Comparison of ENCODE assay signal across 7 cellular contexts in genomic region chr16:53703590-53704444, GRCh38.
DNase-seq lines count a peak whose midpoint lies in the region; ATAC-seq and TF ChIP-seq lines count a peak whose summit lies in the region.

FTO (plus strand) TSS chr16:53704156.
RPGRIP1L (minus strand) TSS chr16:53703859; CDS start chr16:53700723, 3,136 bp downstream.

- DNase-seq in NCI-H2029 (lab: John Stamatoyannopoulos, UW) (peak; percentile 92), T1000 (lab: John Stamatoyannopoulos, UW) (peak; percentile 96), astrocyte of the spinal cord (ENCODE audit: low read depth, low spot score) (peak; percentile 100), hypothalamus (lab: John Stamatoyannopoulos, UW) (peak; percentile 74 to 100 (median 98)), retinal pigment epithelial cell (ENCODE audit: low read depth) (peak; percentile 96)

- in situ Hi-C loops in astrocyte of the spinal cord (cut with HindIII; ENCODE audit: low sequenced_read_pairs): no loop called here

- no peak for TF ChIP-seq CTCF in astrocyte of the spinal cord (IDR thresholded peaks at IDR 0.05; ENCODE audit: low read depth, low read length)
- TF ChIP-seq CTCF in retinal pigment epithelial cell (conservative IDR thresholded peaks at IDR 0.05; ENCODE audit: low read depth, low read length): no peak

- ATAC-seq in GM18505 (IDR thresholded peaks at IDR 0.05; ENCODE audit: unreplicated experiment): peak; percentile 99
- ATAC-seq in HG02973 (IDR thresholded peaks at IDR 0.05; ENCODE audit: unreplicated experiment): peak; percentile 99

- peak within 1 kb of the TSS; percentile 78 for H3K4me3 ChIP-seq in astrocyte of the spinal cord (ENCODE audit: low read depth, low read length)
- peak within 1 kb of the TSS; percentile 93 for H3K4me3 ChIP-seq in retinal pigment epithelial cell (ENCODE audit: low read length)

- TF ChIP-seq POLR2A in GM18505 (IDR thresholded peaks at IDR 0.05; ENCODE audit: borderline replicate concordance, extremely low read depth, insufficient read depth, insufficient read length): peak; percentile 27

Comparison
In these comparisons a context has a peak if more than half of its experiments do, and no peak if none do; other contexts are left out.
1. Peak in every context shown above with its lines: DNase-seq, ATAC-seq and H3K4me3 ChIP-seq.